In the genomic region with DNA sequence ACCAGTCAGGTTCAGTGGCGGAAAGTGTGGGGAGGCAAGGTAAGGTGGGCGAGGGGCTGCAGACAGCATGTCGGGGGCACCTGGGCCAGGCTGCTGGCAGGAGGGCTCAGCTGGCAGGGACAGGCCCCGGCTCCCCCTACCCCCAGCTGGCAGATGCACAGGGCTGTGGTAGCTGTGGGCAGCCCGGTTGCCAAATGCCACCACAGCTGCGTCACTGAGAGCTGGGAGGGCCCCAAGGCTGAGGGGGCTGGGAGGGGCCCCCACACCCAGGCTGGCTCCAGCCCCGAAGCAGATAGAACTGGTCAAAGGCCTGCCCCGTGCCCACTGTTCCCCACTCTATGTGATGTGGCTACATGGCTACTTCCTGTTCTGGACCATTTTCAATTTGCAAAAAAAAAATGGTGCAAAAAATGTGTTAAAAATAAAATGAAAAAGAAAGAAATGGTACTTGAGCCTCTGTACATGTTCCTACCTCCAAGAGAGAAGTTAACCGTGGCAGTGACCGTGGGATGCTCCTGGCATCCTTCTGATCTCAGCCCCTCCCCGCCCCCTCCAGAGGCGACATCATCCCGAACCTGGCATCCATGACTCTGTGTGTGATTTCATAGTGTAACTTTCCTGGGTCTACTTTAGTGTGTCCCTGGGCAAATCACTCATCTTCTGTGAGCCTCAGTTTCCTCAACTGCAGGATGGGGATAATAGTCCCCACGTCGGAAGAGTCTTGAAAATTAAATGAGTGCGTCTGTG, we compare ENCODE assay signal across 10 cellular contexts.
DNase-seq lines count a peak whose midpoint lies in the region; ATAC-seq and TF ChIP-seq lines count a peak whose summit lies in the region.
"Had no signal": no experiment of that assay in that cellular context is flagged by ENCODE, and none has a peak within 500 bp of the region (broad histone marks: within the 10 kb centered on the region; RNA-seq: fewer than 3 reads in every experiment).

No MANE protein-coding gene starts in this region.

- peak; percentile 26 for DNase-seq in activated CD4-positive, alpha-beta T cell treated with anti-CD3 and anti-CD28 coated beads for 36 hours
- no peak for DNase-seq in activated CD4-positive, alpha-beta T cell treated with anti-CD3 and anti-CD28 coated beads, Interleukin-2, amount 50 U/mL, for 1 hour
- DNase-seq in activated T-cell treated with anti-CD3 and anti-CD28 coated beads, Interleukin-2, amount 50 U/mL, for 72 hours: peak; percentile 61 to 67
- DNase-seq in midbrain (lab: John Stamatoyannopoulos, UW): peak; percentile 36
- no peak for DNase-seq in type B pancreatic cell (ENCODE audit: extremely low spot score, unreplicated experiment)
- no peak for DNase-seq in activated naive CD4-positive, alpha-beta T cell treated with anti-CD3 and anti-CD28 coated beads for 36 hours
- no peak for DNase-seq in NCI-H524 treated with DMSO at 0.1 percent for 48 hours (lab: John Stamatoyannopoulos, UW)
- DNase-seq: ACHN; activated naive CD4-positive, alpha-beta T cell treated with anti-CD3 and anti-CD28 coated beads, Interleukin-2, amount 50 U/mL, for 16 hours had no signal

- POLR2A ChIA-PET in activated CD4-positive, alpha-beta T cell treated with anti-CD3 and anti-CD28 coated beads for 36 hours (lab: Charles Lee): no interaction called here

- peak; percentile 36 for ATAC-seq in activated CD4-positive, alpha-beta T cell treated with anti-CD3 and anti-CD28 coated beads for 36 hours
- peak; percentile 93 to 97 for ATAC-seq in activated T-cell treated with anti-CD3 and anti-CD28 coated beads, Interleukin-2, amount 50 U/mL, for 72 hours (replicated peaks in 1 of 2)
- ATAC-seq in HG03045 (IDR thresholded peaks at IDR 0.05; ENCODE audit: unreplicated experiment): no peak

- peaks cover 8% of the 10 kb centered on the region for H3K4me1 Mint-ChIP-seq in activated CD4-positive, alpha-beta T cell treated with anti-CD3 and anti-CD28 coated beads for 36 hours
- peaks cover 22% of the 10 kb centered on the region for H3K4me1 Mint-ChIP-seq in activated T-cell treated with anti-CD3 and anti-CD28 coated beads, Interleukin-2, amount 50 U/mL, for 72 hours (ENCODE audit: low read depth)
- H3K4me1 Mint-ChIP-seq in type B pancreatic cell (ENCODE audit: unreplicated experiment): peaks cover 13% of the 10 kb centered on the region
- H3K4me1 Mint-ChIP-seq in activated naive CD4-positive, alpha-beta T cell treated with anti-CD3 and anti-CD28 coated beads for 36 hours (ENCODE audit: low read depth): peaks cover 6% of the 10 kb centered on the region

- intact Hi-C loops in activated CD4-positive, alpha-beta T cell treated with anti-CD3 and anti-CD28 coated beads for 36 hours (cut with DNase I, micrococcal nuclease): no loop called here
- intact Hi-C loops in activated naive CD4-positive, alpha-beta T cell treated with anti-CD3 and anti-CD28 coated beads for 36 hours (cut with micrococcal nuclease): no loop called here

- TF ChIP-seq CTCF in type B pancreatic cell (conservative IDR thresholded peaks at IDR 0.05): no peak

- H3K27me3 Mint-ChIP-seq in activated CD4-positive, alpha-beta T cell treated with anti-CD3 and anti-CD28 coated beads for 36 hours: peaks cover 13% of the 10 kb centered on the region
- peaks cover 16% of the 10 kb centered on the region for H3K27me3 Mint-ChIP-seq in activated T-cell treated with anti-CD3 and anti-CD28 coated beads, Interleukin-2, amount 50 U/mL, for 72 hours (ENCODE audit: low read depth)
- H3K27me3 Mint-ChIP-seq in type B pancreatic cell: no peaks in the 10 kb centered on the region
- H3K27me3 Mint-ChIP-seq in activated naive CD4-positive, alpha-beta T cell treated with anti-CD3 and anti-CD28 coated beads for 36 hours (ENCODE audit: low read depth): peaks cover 19% of the 10 kb centered on the region

- H3K36me3 Mint-ChIP-seq in activated CD4-positive, alpha-beta T cell treated with anti-CD3 and anti-CD28 coated beads for 36 hours (ENCODE audit: low read depth): no peaks in the 10 kb centered on the region
- H3K36me3 Mint-ChIP-seq in activated T-cell treated with anti-CD3 and anti-CD28 coated beads, Interleukin-2, amount 50 U/mL, for 72 hours (ENCODE audit: insufficient read depth in 2 of 2): no peaks in the 10 kb centered on the region
- no peaks in the 10 kb centered on the region for H3K36me3 Mint-ChIP-seq in type B pancreatic cell
- no peaks in the 10 kb centered on the region for H3K36me3 Mint-ChIP-seq in activated naive CD4-positive, alpha-beta T cell treated with anti-CD3 and anti-CD28 coated beads for 36 hours (ENCODE audit: low read depth)

- no peak overlapping the region for H3K27ac Mint-ChIP-seq in activated CD4-positive, alpha-beta T cell treated with anti-CD3 and anti-CD28 coated beads for 36 hours
- H3K27ac Mint-ChIP-seq in activated T-cell treated with anti-CD3 and anti-CD28 coated beads, Interleukin-2, amount 50 U/mL, for 72 hours: no peak overlapping the region
- peak overlapping the region; percentile 50 for H3K27ac Mint-ChIP-seq in type B pancreatic cell
- no peak overlapping the region for H3K27ac Mint-ChIP-seq in activated naive CD4-positive, alpha-beta T cell treated with anti-CD3 and anti-CD28 coated beads for 36 hours

- no peak overlapping the region for H3K4me3 Mint-ChIP-seq in activated CD4-positive, alpha-beta T cell treated with anti-CD3 and anti-CD28 coated beads for 36 hours
- peak overlapping the region; percentile 29 to 65 for H3K4me3 Mint-ChIP-seq in activated T-cell treated with anti-CD3 and anti-CD28 coated beads, Interleukin-2, amount 50 U/mL, for 72 hours
- H3K4me3 Mint-ChIP-seq in type B pancreatic cell: no peak overlapping the region
- H3K4me3 Mint-ChIP-seq in activated naive CD4-positive, alpha-beta T cell treated with anti-CD3 and anti-CD28 coated beads for 36 hours: no peak overlapping the region

- CTCF ChIA-PET in activated CD4-positive, alpha-beta T cell treated with anti-CD3 and anti-CD28 coated beads for 36 hours (lab: Charles Lee): interaction anchor here (0.7 to 1.5 kb wide), 2 partner anchors 23 to 686 kb away, joined by 3 to 4 read pairs; no protein-coding TSS in a partner anchor
- CTCF ChIA-PET in activated naive CD4-positive, alpha-beta T cell treated with anti-CD3 and anti-CD28 coated beads for 36 hours (lab: Charles Lee): interaction anchor here (0.6 kb wide), 1 partner anchor 339 kb away, joined by 6 read pairs; no protein-coding TSS in a partner anchor

- no peaks in the 10 kb centered on the region for H3K9me3 Mint-ChIP-seq in activated CD4-positive, alpha-beta T cell treated with anti-CD3 and anti-CD28 coated beads for 36 hours (ENCODE audit: low read depth)
- H3K9me3 Mint-ChIP-seq in activated T-cell treated with anti-CD3 and anti-CD28 coated beads, Interleukin-2, amount 50 U/mL, for 72 hours: no peaks in the 10 kb centered on the region
- no peaks in the 10 kb centered on the region for H3K9me3 Mint-ChIP-seq in type B pancreatic cell
- H3K9me3 Mint-ChIP-seq in activated naive CD4-positive, alpha-beta T cell treated with anti-CD3 and anti-CD28 coated beads for 36 hours: peaks cover 2% of the 10 kb centered on the region

Comparison
In these comparisons a context has a peak if more than half of its experiments do, and no peak if none do; other contexts are left out.
1. DNase-seq: peak in activated CD4-positive, alpha-beta T cell treated with anti-CD3 and anti-CD28 coated beads for 36 hours (single experiment), activated T-cell treated with anti-CD3 and anti-CD28 coated beads, Interleukin-2, amount 50 U/mL, for 72 hours (2 of 2) and midbrain (single experiment); none in activated CD4-positive, alpha-beta T cell treated with anti-CD3 and anti-CD28 coated beads, Interleukin-2, amount 50 U/mL, for 1 hour (single experiment), type B pancreatic cell (single experiment), activated naive CD4-positive, alpha-beta T cell treated with anti-CD3 and anti-CD28 coated beads for 36 hours (single experiment) and NCI-H524 treated with DMSO at 0.1 percent for 48 hours (single experiment).
2. H3K4me3 Mint-ChIP-seq: peak in activated T-cell treated with anti-CD3 and anti-CD28 coated beads, Interleukin-2, amount 50 U/mL, for 72 hours (2 of 2); none in activated CD4-positive, alpha-beta T cell treated with anti-CD3 and anti-CD28 coated beads for 36 hours (single experiment), type B pancreatic cell (single experiment) and activated naive CD4-positive, alpha-beta T cell treated with anti-CD3 and anti-CD28 coated beads for 36 hours (single experiment).